ENCODE assay signal across 1 cellular context in genomic region chr19:30064021-30064699, GRCh38.
TF ChIP-seq lines count a peak whose summit lies in the region.

No MANE protein-coding gene starts in this region.

TF ChIP-seq in H1, 55 proteins besides CTCF, POLR2A, EP300 and RAD21 (continued from another document):
- no peak for TF ChIP-seq FOSL1 (IDR thresholded peaks at IDR 0.05; ENCODE audit: insufficient read depth, low read depth, low read length)
- TF ChIP-seq ATF2 (IDR thresholded peaks at IDR 0.05; ENCODE audit: low read length) = no peak
- no peak for TF ChIP-seq GABPA (IDR thresholded peaks at IDR 0.05; ENCODE audit: borderline replicate concordance, insufficient read depth, low read length)
- no peak for TF ChIP-seq SAP30 (IDR thresholded peaks at IDR 0.05; ENCODE audit: insufficient read depth, insufficient replicate concordance, low read length)
- TF ChIP-seq SIN3A (conservative IDR thresholded peaks at IDR 0.05 in 1 of 2, IDR thresholded peaks at IDR 0.05 in 1 of 2; ENCODE audit: low read depth in 1 of 2, low read length in 2 of 2) = no peak
- TF ChIP-seq HDAC6 (IDR thresholded peaks at IDR 0.05; ENCODE audit: low read depth, low read length) = no peak
- no peak for TF ChIP-seq TAF7 (optimal IDR thresholded peaks at IDR 0.05; ENCODE audit: borderline replicate concordance, low read depth, low read length)
